1 cellular context compared by ENCODE assay signal in the genomic region with DNA sequence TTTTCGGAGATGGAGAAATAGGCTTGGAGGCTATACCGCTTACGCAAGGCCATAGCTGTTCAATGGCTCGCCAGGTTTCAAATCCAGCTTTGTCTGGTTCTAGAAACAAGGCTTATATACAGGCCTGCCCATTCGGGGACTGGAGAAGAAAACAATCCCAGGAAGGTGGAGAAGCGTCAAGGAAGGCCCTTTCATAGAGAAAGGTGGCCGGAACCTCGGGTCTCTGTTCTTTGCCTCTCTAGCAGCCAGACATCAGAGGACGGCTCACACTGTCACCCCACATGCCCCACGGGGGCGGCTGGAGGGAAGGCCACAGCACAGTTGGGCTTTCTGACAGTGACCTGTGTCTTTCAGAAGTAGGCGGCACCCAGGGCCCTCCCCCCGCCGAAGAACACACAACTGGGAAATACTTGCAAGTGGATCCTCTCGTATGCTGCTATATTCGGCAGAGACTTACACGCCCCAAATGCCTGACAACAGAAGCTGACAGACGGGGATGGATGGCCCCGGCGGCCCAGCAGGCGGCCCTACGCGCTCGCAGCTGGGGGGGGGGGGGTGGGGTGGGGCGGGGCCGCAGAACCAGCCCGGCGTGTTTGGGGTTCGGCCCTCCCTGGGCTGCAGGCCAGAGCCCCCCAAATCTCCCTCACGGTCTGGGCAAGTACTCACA.
TF ChIP-seq lines count a peak whose summit lies in the region.

No MANE protein-coding gene starts in this region.

TF ChIP-seq in GM23338, 12 proteins besides CTCF, POLR2A, EP300 and RAD21 (continued from another document):
- TF ChIP-seq, protein P1, sequence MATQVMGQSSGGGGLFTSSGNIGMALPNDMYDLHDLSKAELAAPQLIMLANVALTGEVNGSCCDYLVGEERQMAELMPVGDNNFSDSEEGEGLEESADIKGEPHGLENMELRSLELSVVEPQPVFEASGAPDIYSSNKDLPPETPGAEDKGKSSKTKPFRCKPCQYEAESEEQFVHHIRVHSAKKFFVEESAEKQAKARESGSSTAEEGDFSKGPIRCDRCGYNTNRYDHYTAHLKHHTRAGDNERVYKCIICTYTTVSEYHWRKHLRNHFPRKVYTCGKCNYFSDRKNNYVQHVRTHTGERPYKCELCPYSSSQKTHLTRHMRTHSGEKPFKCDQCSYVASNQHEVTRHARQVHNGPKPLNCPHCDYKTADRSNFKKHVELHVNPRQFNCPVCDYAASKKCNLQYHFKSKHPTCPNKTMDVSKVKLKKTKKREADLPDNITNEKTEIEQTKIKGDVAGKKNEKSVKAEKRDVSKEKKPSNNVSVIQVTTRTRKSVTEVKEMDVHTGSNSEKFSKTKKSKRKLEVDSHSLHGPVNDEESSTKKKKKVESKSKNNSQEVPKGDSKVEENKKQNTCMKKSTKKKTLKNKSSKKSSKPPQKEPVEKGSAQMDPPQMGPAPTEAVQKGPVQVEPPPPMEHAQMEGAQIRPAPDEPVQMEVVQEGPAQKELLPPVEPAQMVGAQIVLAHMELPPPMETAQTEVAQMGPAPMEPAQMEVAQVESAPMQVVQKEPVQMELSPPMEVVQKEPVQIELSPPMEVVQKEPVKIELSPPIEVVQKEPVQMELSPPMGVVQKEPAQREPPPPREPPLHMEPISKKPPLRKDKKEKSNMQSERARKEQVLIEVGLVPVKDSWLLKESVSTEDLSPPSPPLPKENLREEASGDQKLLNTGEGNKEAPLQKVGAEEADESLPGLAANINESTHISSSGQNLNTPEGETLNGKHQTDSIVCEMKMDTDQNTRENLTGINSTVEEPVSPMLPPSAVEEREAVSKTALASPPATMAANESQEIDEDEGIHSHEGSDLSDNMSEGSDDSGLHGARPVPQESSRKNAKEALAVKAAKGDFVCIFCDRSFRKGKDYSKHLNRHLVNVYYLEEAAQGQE (IDR thresholded peaks at IDR 0.05; ENCODE audit: unreplicated experiment) = no peak
- TF ChIP-seq EZH2phosphoT487 (IDR thresholded peaks at IDR 0.05; ENCODE audit: unreplicated experiment) (no peak), ZNF114 (CRISPR knock-in tag; IDR thresholded peaks at IDR 0.05) (no peak), POLR2AphosphoS5 (IDR thresholded peaks at IDR 0.05; ENCODE audit: low read depth) (no peak), ZNF331 (CRISPR knock-in tag; IDR thresholded peaks at IDR 0.05; ENCODE audit: low read depth) (no peak), EZH2 (IDR thresholded peaks at IDR 0.05; ENCODE audit: low read depth, unreplicated experiment) (no peak), NANOG (IDR thresholded peaks at IDR 0.05; ENCODE audit: borderline replicate concordance) (no peak), CREB1 (CRISPR knock-in tag; IDR thresholded peaks at IDR 0.05; ENCODE audit: low read depth) (no peak), STAT1 (IDR thresholded peaks at IDR 0.05; ENCODE audit: unreplicated experiment) (no peak), JUNB (IDR thresholded peaks at IDR 0.05; ENCODE audit: unreplicated experiment) (no peak)
- TF ChIP-seq, protein P2, sequence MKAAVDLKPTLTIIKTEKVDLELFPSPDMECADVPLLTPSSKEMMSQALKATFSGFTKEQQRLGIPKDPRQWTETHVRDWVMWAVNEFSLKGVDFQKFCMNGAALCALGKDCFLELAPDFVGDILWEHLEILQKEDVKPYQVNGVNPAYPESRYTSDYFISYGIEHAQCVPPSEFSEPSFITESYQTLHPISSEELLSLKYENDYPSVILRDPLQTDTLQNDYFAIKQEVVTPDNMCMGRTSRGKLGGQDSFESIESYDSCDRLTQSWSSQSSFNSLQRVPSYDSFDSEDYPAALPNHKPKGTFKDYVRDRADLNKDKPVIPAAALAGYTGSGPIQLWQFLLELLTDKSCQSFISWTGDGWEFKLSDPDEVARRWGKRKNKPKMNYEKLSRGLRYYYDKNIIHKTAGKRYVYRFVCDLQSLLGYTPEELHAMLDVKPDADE (IDR thresholded peaks at IDR 0.05) = no peak
